Comparison of ENCODE assay signal across 15 cellular contexts in genomic region chr15:69095280-69095679, GRCh38.
DNase-seq lines count a peak whose midpoint lies in the region; ATAC-seq, FAIRE-seq and TF ChIP-seq lines count a peak whose summit lies in the region.
"Had no signal": no experiment of that assay in that cellular context is flagged by ENCODE, and none has a peak within 500 bp of the region (broad histone marks: within the 10 kb centered on the region; RNA-seq: fewer than 3 reads in every experiment).

No MANE protein-coding gene starts in this region.

- intact Hi-C loops in left ventricle myocardium inferior (cut with micrococcal nuclease) (no loop called here), lower lobe of right lung (cut with DNase I) (no loop called here)

- H3K27me3 ChIP-seq in left ventricle myocardium inferior (ENCODE audit: low read depth) (no peaks in the 10 kb centered on the region), right atrium auricular region (no peaks in the 10 kb centered on the region), bronchial epithelial cell (ENCODE audit: control insufficient read depth, insufficient read depth, low read length) (peaks cover 9% of the 10 kb centered on the region), lower lobe of right lung (ENCODE audit: low read depth) (no peaks in the 10 kb centered on the region)
- H3K27me3 ChIP-seq: BLaER1 treated with 17β-estradiol and CSF1 and Interleukin-3, amounts not matched to agents 10 nM and 100 nM had no signal

- peak; percentile 20 for DNase-seq in left ventricle myocardium inferior
- DNase-seq in right atrium auricular region (ENCODE audit: low spot score), result no peak
- DNase-seq in G401 (ENCODE audit: low spot score), result peak; percentile 66
- no peak for DNase-seq in bronchial epithelial cell (ENCODE audit: low read depth)
- no peak for DNase-seq in glutamatergic neuron
- no peak for DNase-seq in activated CD4-positive, alpha-beta T cell treated with anti-CD3 and anti-CD28 coated beads for 4 hours
- no peak for DNase-seq in activated gamma-delta T cell (lab: John Stamatoyannopoulos, UW)
- no peak for DNase-seq in lower lobe of right lung
- DNase-seq: CD8-positive, alpha-beta memory T cell; GDM1 had no signal

- peaks cover 17% of the 10 kb centered on the region for H3K9me3 Mint-ChIP-seq in glutamatergic neuron (ENCODE audit: unreplicated experiment)
- H3K9me3 Mint-ChIP-seq: CD8-positive, alpha-beta memory T cell had no signal

- H3K36me3 Mint-ChIP-seq in glutamatergic neuron (ENCODE audit: unreplicated experiment), result no peaks in the 10 kb centered on the region
- H3K36me3 Mint-ChIP-seq: CD8-positive, alpha-beta memory T cell had no signal

- H3K4me3 ChIP-seq in left ventricle myocardium inferior (no peak overlapping the region), right atrium auricular region (no peak overlapping the region), bronchial epithelial cell (ENCODE audit: low read depth, low read length) (no peak overlapping the region), lower lobe of right lung (no peak overlapping the region)
- H3K4me3 ChIP-seq: BLaER1 treated with 17β-estradiol and CSF1 and Interleukin-3, amounts not matched to agents 10 nM and 100 nM; HAP-1 had no signal

- H3K4me1 ChIP-seq in left ventricle myocardium inferior, result peaks cover 27% of the 10 kb centered on the region
- H3K4me1 ChIP-seq in right atrium auricular region, result no peaks in the 10 kb centered on the region
- H3K4me1 ChIP-seq in lower lobe of right lung, result peaks cover 6% of the 10 kb centered on the region
- H3K4me1 ChIP-seq: HAP-1 had no signal

- peaks cover 39% of the 10 kb centered on the region for H3K4me1 Mint-ChIP-seq in glutamatergic neuron (ENCODE audit: low read depth, unreplicated experiment)
- H3K4me1 Mint-ChIP-seq: B cell; CD8-positive, alpha-beta memory T cell had no signal

- peaks cover 17% of the 10 kb centered on the region for H3K27me3 Mint-ChIP-seq in glutamatergic neuron (ENCODE audit: unreplicated experiment)

- FAIRE-seq in bronchial epithelial cell (lab: Jason Lieb, UNC), result peak; percentile 64
- FAIRE-seq: GM12892, GM18507 had no signal

- no peak for TF ChIP-seq CTCF in left ventricle myocardium inferior (IDR thresholded peaks at IDR 0.05; ENCODE audit: borderline replicate concordance)
- no peak for TF ChIP-seq CTCF in right atrium auricular region (IDR thresholded peaks at IDR 0.05)
- TF ChIP-seq CTCF in bronchial epithelial cell (IDR thresholded peaks at IDR 0.05; ENCODE audit: insufficient read depth, low read length, severe bottlenecking), result no peak
- no peak for TF ChIP-seq CTCF in glutamatergic neuron (IDR thresholded peaks at IDR 0.05; ENCODE audit: partially characterized antibody, unreplicated experiment)
- no peak for TF ChIP-seq CTCF in lower lobe of right lung (IDR thresholded peaks at IDR 0.05)

- H3K27ac Mint-ChIP-seq in glutamatergic neuron (ENCODE audit: unreplicated experiment), result peak overlapping the region; percentile 41
- H3K27ac Mint-ChIP-seq: B cell had no signal

- no peak overlapping the region for H3K4me3 Mint-ChIP-seq in glutamatergic neuron (ENCODE audit: unreplicated experiment)
- H3K4me3 Mint-ChIP-seq: B cell had no signal

- in situ Hi-C loops in G401 (cut with HindIII; ENCODE audit: low sequenced_read_pairs), result no loop called here

- H3K36me3 ChIP-seq in left ventricle myocardium inferior, result no peaks in the 10 kb centered on the region
- no peaks in the 10 kb centered on the region for H3K36me3 ChIP-seq in right atrium auricular region
- H3K36me3 ChIP-seq in bronchial epithelial cell (ENCODE audit: control insufficient read depth, insufficient read depth, low read length), result no peaks in the 10 kb centered on the region
- no peaks in the 10 kb centered on the region for H3K36me3 ChIP-seq in lower lobe of right lung
- H3K36me3 ChIP-seq: BLaER1 treated with 17β-estradiol and CSF1 and Interleukin-3, amounts not matched to agents 10 nM and 100 nM; HAP-1 had no signal

- no peaks in the 10 kb centered on the region for H3K9me3 ChIP-seq in left ventricle myocardium inferior (replicated peaks)
- H3K9me3 ChIP-seq in right atrium auricular region, result no peaks in the 10 kb centered on the region
- no peaks in the 10 kb centered on the region for H3K9me3 ChIP-seq in lower lobe of right lung
- H3K9me3 ChIP-seq: BLaER1 treated with 17β-estradiol and CSF1 and Interleukin-3, amounts not matched to agents 10 nM and 100 nM; HAP-1 had no signal

- ATAC-seq in lower lobe of right lung, result no peak

- H3K27ac ChIP-seq in left ventricle myocardium inferior (replicated peaks), result peak overlapping the region; percentile 1
- no peak overlapping the region for H3K27ac ChIP-seq in right atrium auricular region
- no peak overlapping the region for H3K27ac ChIP-seq in lower lobe of right lung
- H3K27ac ChIP-seq: BLaER1 treated with 17β-estradiol and CSF1 and Interleukin-3, amounts not matched to agents 10 nM and 100 nM had no signal

Comparison
In these comparisons a context has a peak if more than half of its experiments do, and no peak if none do; other contexts are left out.
1. DNase-seq: peak in left ventricle myocardium inferior (single experiment) and G401 (single experiment); none in right atrium auricular region (single experiment), bronchial epithelial cell (single experiment), glutamatergic neuron (single experiment), activated CD4-positive, alpha-beta T cell treated with anti-CD3 and anti-CD28 coated beads for 4 hours (0 of 2), activated gamma-delta T cell (single experiment) and lower lobe of right lung (single experiment).